ENCODE assay signal across 11 cellular contexts in genomic region chr18:48851563-48851962, GRCh38.
DNase-seq lines count a peak whose midpoint lies in the region; ATAC-seq and TF ChIP-seq lines count a peak whose summit lies in the region.
"Had no signal": no experiment of that assay in that cellular context is flagged by ENCODE, and none has a peak within 500 bp of the region (broad histone marks: within the 10 kb centered on the region; RNA-seq: fewer than 3 reads in every experiment).

No MANE protein-coding gene starts in this region.

- H3K27me3 ChIP-seq in H9 (ENCODE audit: insufficient read depth, low read length), result no peaks in the 10 kb centered on the region
- no peaks in the 10 kb centered on the region for H3K27me3 ChIP-seq in body of pancreas

- no peak overlapping the region for H3K9ac ChIP-seq in H9 (ENCODE audit: extremely low read depth, insufficient read length, low read length)

- no peaks in the 10 kb centered on the region for H3K4me1 ChIP-seq in H9 (ENCODE audit: insufficient read depth, low read length)
- no peaks in the 10 kb centered on the region for H3K4me1 ChIP-seq in body of pancreas

- no peaks in the 10 kb centered on the region for H4K20me1 ChIP-seq in H9 (ENCODE audit: control insufficient read depth, insufficient read depth, insufficient read length)

- no peak overlapping the region for H3K4me2 ChIP-seq in H9 (ENCODE audit: insufficient read depth, insufficient read length, low read length)

- no CpG with 5 or more reads among the region's 7 CpGs for WGBS in H9 (ENCODE audit: extremely low coverage, insufficient read length, low lambda C conversion rate)
- 81 to 89% methylated on average over 7 of the region's 7 CpGs for WGBS in body of pancreas, 2 donors

- no peak overlapping the region for H3K4me3 Mint-ChIP-seq in H9
- H3K4me3 Mint-ChIP-seq: T-helper 1 cell treated with Interleukin-12 subunit alpha and Interleukin-12 subunit beta and Interleukin-4 antibody, amounts not matched to agents 30 μg/mL and 1 μg/mL, for 36 hours had no signal

- H3K27ac ChIP-seq in H9 (ENCODE audit: insufficient read length, low read depth, low read length) (no peak overlapping the region), body of pancreas (peak overlapping the region in 2 of 4 donors; percentile 28 to 51), skin epidermis (peak overlapping the region in 13 of 21 experiments; percentile 17 to 63 (median 40))

- H3K9me3 Mint-ChIP-seq in H9, result no peaks in the 10 kb centered on the region
- H3K9me3 Mint-ChIP-seq: activated T-helper 2 cell treated with anti-CD3 and anti-CD28 coated beads, Interferon-gamma antibody, Interleukin-2, Interleukin-4, amounts not matched to agents 10 μg/mL and 5 μg/mL and 100 μg/mL, durations not matched to agents 14 hours and 24 hours and 36 hours had no signal

- H2AK5ac ChIP-seq in H9 (ENCODE audit: insufficient read length, low read length), result no peak overlapping the region

- no peaks in the 10 kb centered on the region for H3K9me3 ChIP-seq in H9 (ENCODE audit: control insufficient read depth, low read depth, low read length)
- H3K9me3 ChIP-seq in body of pancreas, result no peaks in the 10 kb centered on the region

- no peaks in the 10 kb centered on the region for H3K79me1 ChIP-seq in H9 (ENCODE audit: insufficient read depth, low read depth, low read length, poor library complexity, severe bottlenecking)

- intact Hi-C loops in body of pancreas (cut with DNase I), result no loop called here

- no peaks in the 10 kb centered on the region for H3K23me2 ChIP-seq in H9 (ENCODE audit: insufficient read length, low read depth, low read length, poor library complexity, severe bottlenecking)

- no peak for TF ChIP-seq POLR2A in body of pancreas (IDR thresholded peaks at IDR 0.05)

- no peak overlapping the region for H4K91ac ChIP-seq in H9 (ENCODE audit: insufficient read length, low read depth, low read length)

- H3K14ac ChIP-seq in H9 (ENCODE audit: insufficient read depth, low read length), result peak overlapping the region; percentile 54; the same call in 1 of the 2 replicates

- H3K4me3 ChIP-seq in body of pancreas, result no peak overlapping the region
- no peak overlapping the region for H3K4me3 ChIP-seq in skin epidermis

- no peak overlapping the region for H3K4ac ChIP-seq in H9 (ENCODE audit: low read depth, low read length)

- DNase-seq in H9, result no peak
- DNase-seq in body of pancreas, result peak in 1 of 4 donors; percentile 36
- no peak for DNase-seq in left lobe of liver (ENCODE audit: low spot score)
- no peak for DNase-seq in stimulated activated CD4-positive, alpha-beta T cell treated with anti-CD3 and anti-CD28 coated beads, Interleukin-12 subunit alpha, Interleukin-12 subunit beta, amount 100 ng/mL, for 4 hours
- DNase-seq in COR-L47 (lab: John Stamatoyannopoulos, UW), result no peak
- DNase-seq: NCI-H2107 had no signal

- H2BK5ac ChIP-seq in H9 (ENCODE audit: insufficient read length, low read length), result no peak overlapping the region

- H3K23ac ChIP-seq in H9 (ENCODE audit: insufficient read length, low read depth, low read length), result no peak overlapping the region

- no peak overlapping the region for H2BK15ac ChIP-seq in H9 (ENCODE audit: low read depth, low read length)

- H2BK20ac ChIP-seq in H9 (ENCODE audit: low read depth, low read length, poor library complexity, severe bottlenecking), result no peak overlapping the region

- no peaks in the 10 kb centered on the region for H3K36me3 ChIP-seq in body of pancreas (replicated peaks in 1 of 2; ENCODE audit: insufficient read depth in 1 of 2, low read depth in 2 of 2)

- peaks cover 34 to 37% of the 10 kb centered on the region in 2 experiments for H3K4me1 Mint-ChIP-seq in H9

- H3K18ac ChIP-seq in H9 (ENCODE audit: insufficient read length, low read depth, low read length), result no peak overlapping the region

- no peak overlapping the region for H3T11ph ChIP-seq in H9 (ENCODE audit: low read length)

- no peak overlapping the region for H3K56ac ChIP-seq in H9 (ENCODE audit: insufficient read length, low read depth, low read length)

- no peak overlapping the region for H2AFZ ChIP-seq in H9 (ENCODE audit: low read length)

- H3K27ac Mint-ChIP-seq in H9, result peak overlapping the region in 2 of 3 experiments; percentile 50 to 82; a peak in 4 of 7 replicates
- H3K27ac Mint-ChIP-seq: activated T-helper 2 cell treated with anti-CD3 and anti-CD28 coated beads, Interferon-gamma antibody, Interleukin-2, Interleukin-4, amounts not matched to agents 10 μg/mL and 5 μg/mL and 100 μg/mL, durations not matched to agents 14 hours and 24 hours and 36 hours had no signal

- H3K36me3 Mint-ChIP-seq in H9 (ENCODE audit: insufficient read depth in 1 of 3, low read depth in 3 of 3), result peaks cover 0 to 1% (median 0%) of the 10 kb centered on the region in 3 experiments; a peak in 1 of 7 replicates

- peaks cover 6% of the 10 kb centered on the region; the same call in 1 of the 2 replicates for H3K27me3 Mint-ChIP-seq in H9 (ENCODE audit: low read depth)

- H4K8ac ChIP-seq in H9 (replicated peaks; ENCODE audit: insufficient read length, low read depth, low read length), result no peak overlapping the region

- ATAC-seq in body of pancreas (peak; percentile 34), left lobe of liver (peak; percentile 56), HG02870 (IDR thresholded peaks at IDR 0.05; ENCODE audit: unreplicated experiment) (no peak), HG02884 (IDR thresholded peaks at IDR 0.05; ENCODE audit: unreplicated experiment) (no peak)

- H3K79me2 ChIP-seq in H9 (ENCODE audit: insufficient read depth, low read length), result no peaks in the 10 kb centered on the region

- no peak overlapping the region for H2BK12ac ChIP-seq in H9 (ENCODE audit: insufficient read length, low read depth, low read length)

- TF ChIP-seq CTCF in H9 (conservative IDR thresholded peaks at IDR 0.05), result no peak
- no peak for TF ChIP-seq CTCF in body of pancreas (IDR thresholded peaks at IDR 0.05)

- H2BK120ac ChIP-seq in H9 (ENCODE audit: low read depth, low read length, poor library complexity, severe bottlenecking), result no peak overlapping the region

- no peak overlapping the region for H4K5ac ChIP-seq in H9 (ENCODE audit: insufficient read length, low read depth, low read length)

Comparison
In these comparisons a context has a peak if more than half of its experiments do, and no peak if none do; other contexts are left out.
1. ATAC-seq: peak in body of pancreas (single experiment) and left lobe of liver (single experiment); none in HG02870 (single experiment) and HG02884 (single experiment).